In the genomic region with DNA sequence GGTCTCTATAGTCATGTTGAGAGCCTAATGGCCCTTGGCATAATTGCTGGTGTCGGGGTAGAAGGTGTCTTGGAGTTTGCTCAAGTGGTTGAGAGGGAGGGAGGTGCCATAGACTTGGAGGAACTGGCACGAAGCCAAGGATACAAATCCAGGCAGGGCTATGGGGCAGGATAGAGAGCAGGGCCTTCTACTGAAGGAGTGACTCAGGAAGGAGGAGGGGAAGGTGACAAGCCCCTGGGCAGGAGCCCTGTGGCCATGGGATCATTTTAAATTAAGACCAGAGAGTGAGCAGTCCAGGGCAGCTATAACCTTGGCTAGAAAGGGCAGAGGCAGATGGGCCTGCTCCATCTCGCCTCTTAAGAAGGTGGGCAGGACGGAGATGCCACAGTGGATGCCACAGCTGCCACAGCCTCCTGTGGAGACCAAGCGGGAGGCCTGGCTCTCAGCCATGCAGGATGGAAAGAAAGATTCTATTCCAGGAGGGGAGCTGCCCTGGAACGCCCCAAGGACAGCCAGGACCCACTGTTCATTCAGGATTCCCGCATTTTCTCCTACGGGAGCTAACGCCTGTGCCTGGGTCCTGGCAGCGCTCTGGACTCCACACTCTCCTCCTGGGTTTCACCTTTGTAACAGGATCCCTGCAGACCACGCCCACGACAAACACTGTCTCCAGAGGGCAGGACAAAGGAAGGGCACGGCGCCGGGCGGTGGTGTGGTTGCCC, we compare ENCODE assay signal across 7 cellular contexts.
A peak's percentile ranks its signal among the peaks of the same experiment; 100 is the strongest.
DNase-seq lines count a peak whose midpoint lies in the region; ATAC-seq, FAIRE-seq and TF ChIP-seq lines count a peak whose summit lies in the region.
"Not testable (repeated sequence)": the region's sequence is repeated elsewhere in the genome, so short reads cannot be mapped to it uniquely, and the experiment has no call there.

No MANE protein-coding gene starts in this region.

- BruUV-seq in PC-3 (replicated peaks; lab: Mats Ljungman, UMichigan); HepG2 (replicated peaks; lab: Mats Ljungman, UMichigan): not testable (repeated sequence)
- TSS peak; percentile 40 for BruUV-seq in endothelial cell of umbilical vein (replicated peaks; lab: Mats Ljungman, UMichigan)

- not testable (repeated sequence) for H3K9ac ChIP-seq in PC-3 (ENCODE audit: low read length); endothelial cell of umbilical vein (replicated peaks; ENCODE audit: extremely low read depth, insufficient read depth, low read length); HepG2 (ENCODE audit: insufficient read depth, low read depth, low read length); mucosa of rectum (ENCODE audit: low read depth in 1 of 2, low read length in 2 of 2)

- not testable (repeated sequence) for H3K9me2 ChIP-seq in PC-3 (replicated peaks; ENCODE audit: low read length)

- DNase-seq in A549 (ENCODE audit: low read depth in 1 of 2, low spot score in 1 of 2); PC-3; endothelial cell of umbilical vein (ENCODE audit: low read depth, low spot score): not testable (repeated sequence)
- peak; percentile 27 for DNase-seq in DMS79 treated with DMSO at 0.1 percent for 48 hours (lab: John Stamatoyannopoulos, UW)
- DNase-seq in body of pancreas = peak in 2 of 4 donors; percentile 35 to 58
- DNase-seq in HepG2 (ENCODE audit: low spot score) = peak; percentile 37

- not testable (repeated sequence) for H3K9me3 ChIP-seq in A549; PC-3 (ENCODE audit: low read length); body of pancreas; endothelial cell of umbilical vein (replicated peaks; ENCODE audit: control insufficient read depth, insufficient read depth, low read length); HepG2 (ENCODE audit: low read length); mucosa of rectum (ENCODE audit: control insufficient read depth in 2 of 2, low read length in 2 of 2)

- dilution Hi-C loops in endothelial cell of umbilical vein (cut with MboI; ENCODE audit: extremely low pct_ligation_motif_present, low sequenced_read_pairs) = not testable (repeated sequence)

- TF ChIP-seq CTCF in A549 (IDR thresholded peaks at IDR 0.05); PC-3 (conservative IDR thresholded peaks at IDR 0.05; ENCODE audit: low read depth, low read length); body of pancreas (IDR thresholded peaks at IDR 0.05); endothelial cell of umbilical vein (IDR thresholded peaks at IDR 0.05; ENCODE audit: extremely low read depth in 1 of 2, insufficient read depth in 1 of 2, low read depth in 1 of 2, low read length in 2 of 2); HepG2 (CRISPR knock-in tag; IDR thresholded peaks at IDR 0.05): not testable (repeated sequence)

- not testable (repeated sequence) for H4K20me1 ChIP-seq in PC-3 (ENCODE audit: low read length); endothelial cell of umbilical vein (replicated peaks; ENCODE audit: control insufficient read depth, extremely low read depth, insufficient read depth, low read length); HepG2 (ENCODE audit: insufficient read depth, low read length)

- H3K4me2 ChIP-seq in A549; PC-3 (ENCODE audit: low read length); endothelial cell of umbilical vein (ENCODE audit: insufficient read depth, low read length); HepG2 (ENCODE audit: low read depth, low read length): not testable (repeated sequence)

- TF ChIP-seq RAD21 in A549 (conservative IDR thresholded peaks at IDR 0.05 in 1 of 2, IDR thresholded peaks at IDR 0.05 in 1 of 2); HepG2 (CRISPR knock-in tag; IDR thresholded peaks at IDR 0.05): not testable (repeated sequence)

- not testable (repeated sequence) for H2AFZ ChIP-seq in PC-3 (ENCODE audit: low read length); endothelial cell of umbilical vein (ENCODE audit: low read depth, low read length); HepG2 (ENCODE audit: low read length)

- not testable (repeated sequence) for H3K9me1 ChIP-seq in endothelial cell of umbilical vein (replicated peaks; ENCODE audit: control insufficient read depth, extremely low read depth, insufficient read depth, low read length)

- POLR2A ChIA-PET in A549 (lab: Yijun Ruan, JAX); PC-3 (lab: Charles Lee; ENCODE audit: unreplicated experiment); endothelial cell of umbilical vein (lab: Charles Lee); HepG2 (lab: Yijun Ruan, JAX): not testable (repeated sequence)

- H3K4me1 ChIP-seq in A549; PC-3 (ENCODE audit: insufficient read depth, low read length); body of pancreas; endothelial cell of umbilical vein (ENCODE audit: control insufficient read depth, extremely low read depth, insufficient read depth, low read length); HepG2 (ENCODE audit: insufficient read depth, low read length); mucosa of rectum (ENCODE audit: control insufficient read depth in 2 of 2, insufficient read depth in 2 of 2, low read length in 2 of 2): not testable (repeated sequence)

- ATAC-seq in A549 = peak; percentile 16 to 41; a peak in 4 of 6 replicates
- ATAC-seq in PC-3 = peak; percentile 31; the same call in 1 of the 2 replicates
- ATAC-seq in body of pancreas = peak; percentile 59
- peak; percentile 97 for ATAC-seq in HepG2

- CTCF ChIA-PET in A549 (lab: Yijun Ruan, JAX) = interaction anchor here (0.6 kb wide), 1 partner anchor 63 kb away, joined by 3 read pairs; no protein-coding TSS in a partner anchor
- CTCF ChIA-PET in PC-3 (lab: Charles Lee); endothelial cell of umbilical vein (lab: Charles Lee); HepG2 (lab: Yijun Ruan, JAX; ENCODE audit: low intra/inter-chr PET ratio, low total read pairs): not testable (repeated sequence)

- not testable (repeated sequence) for H3K27ac ChIP-seq in A549; PC-3 (ENCODE audit: low read length); body of pancreas; endothelial cell of umbilical vein (ENCODE audit: insufficient read depth, low read depth, low read length); HepG2 (ENCODE audit: extremely low read length, insufficient read depth, low read length)
- peak overlapping the region; percentile 15 to 56 for H3K27ac ChIP-seq in mucosa of rectum (ENCODE audit: low read depth in 2 of 2, low read length in 2 of 2)

- not testable (repeated sequence) for H3K36me3 ChIP-seq in PC-3 (ENCODE audit: low read depth, low read length); body of pancreas (replicated peaks in 1 of 2; ENCODE audit: insufficient read depth in 1 of 2, low read depth in 2 of 2); endothelial cell of umbilical vein (ENCODE audit: control insufficient read depth in 2 of 2, extremely low read depth in 1 of 2, insufficient read depth in 2 of 2, low read length in 2 of 2); HepG2 (replicated peaks in 1 of 2; ENCODE audit: control insufficient read depth in 1 of 2, insufficient read depth in 2 of 2, low read length in 2 of 2); mucosa of rectum (ENCODE audit: control insufficient read depth in 2 of 2, insufficient read depth in 2 of 2, low read length in 2 of 2)

- 71% methylated on average over 9 of the region's 16 CpGs for WGBS in A549 (ENCODE audit: missing lambda C conversion rate)
- 71 to 75% methylated on average over 2 to 8 of the region's 16 CpGs for WGBS in body of pancreas, 2 donors
- WGBS in HepG2 (ENCODE audit: low lambda C conversion rate) = 24% methylated on average over 5 of the region's 16 CpGs

- not testable (repeated sequence) for TF ChIP-seq EP300 in A549 (IDR thresholded peaks at IDR 0.05); HepG2 (IDR thresholded peaks at IDR 0.05; ENCODE audit: low read depth in 2 of 2, low read length in 2 of 2); HepG2 (CRISPR knock-in tag; IDR thresholded peaks at IDR 0.05; ENCODE audit: borderline replicate concordance)

- FAIRE-seq in A549 (lab: Jason Lieb, UNC); endothelial cell of umbilical vein (lab: Jason Lieb, UNC): not testable (repeated sequence)
- FAIRE-seq in HepG2 (lab: Jason Lieb, UNC) = peak; percentile 84

- H3K4me3 ChIP-seq in A549; PC-3 (ENCODE audit: low read length); body of pancreas; endothelial cell of umbilical vein (replicated peaks in 1 of 3; ENCODE audit: insufficient read depth in 1 of 3, low read depth in 1 of 3, low read length in 3 of 3); HepG2 (replicated peaks in 1 of 3; ENCODE audit: insufficient read depth in 1 of 3, low read depth in 2 of 3, low read length in 3 of 3); mucosa of rectum (ENCODE audit: low read length in 2 of 2): not testable (repeated sequence)

- in situ Hi-C loops in HepG2 (cut with HindIII; ENCODE audit: extremely low pct_ligation_motif_present, low pct_unique_long_range_greater_than_20kb) = not testable (repeated sequence)

- not testable (repeated sequence) for H3K27me3 ChIP-seq in PC-3 (ENCODE audit: low read length); body of pancreas; endothelial cell of umbilical vein (ENCODE audit: control insufficient read depth in 2 of 2, insufficient read depth in 2 of 2, low read length in 2 of 2); HepG2 (ENCODE audit: control insufficient read depth in 1 of 2, insufficient read depth in 2 of 2, low read length in 2 of 2); mucosa of rectum (ENCODE audit: control insufficient read depth in 2 of 2, insufficient read depth in 2 of 2, low read length in 2 of 2)

- not testable (repeated sequence) for TF ChIP-seq POLR2A in A549 (IDR thresholded peaks at IDR 0.05; ENCODE audit: low read length); body of pancreas (IDR thresholded peaks at IDR 0.05); endothelial cell of umbilical vein (IDR thresholded peaks at IDR 0.05; ENCODE audit: low read depth, low read length); HepG2 (IDR thresholded peaks at IDR 0.05; ENCODE audit: insufficient read depth in 1 of 2, low read depth in 2 of 2, low read length in 2 of 2)

- not testable (repeated sequence) for H3K79me2 ChIP-seq in PC-3 (ENCODE audit: low read length); endothelial cell of umbilical vein (ENCODE audit: control insufficient read depth, insufficient read depth, low read length); HepG2 (ENCODE audit: insufficient read depth, low read length)

- H3F3A ChIP-seq in PC-3 (ENCODE audit: low read length, unreplicated experiment) = not testable (repeated sequence)

- intact Hi-C loops in PC-3 (cut with micrococcal nuclease); body of pancreas (cut with DNase I); endothelial cell of umbilical vein (cut with micrococcal nuclease); HepG2 (cut with micrococcal nuclease; ENCODE audit: unreplicated experiment): not testable (repeated sequence)

Comparison
In these comparisons a context has a peak if more than half of its experiments do, and no peak if none do; other contexts are left out.
1. ATAC-seq: peak in every context shown above with its lines; median percentile 97 in HepG2; 59 in body of pancreas; 31 in PC-3; 28 in A549.